8 cellular contexts compared by ENCODE assay signal in the genomic region with DNA sequence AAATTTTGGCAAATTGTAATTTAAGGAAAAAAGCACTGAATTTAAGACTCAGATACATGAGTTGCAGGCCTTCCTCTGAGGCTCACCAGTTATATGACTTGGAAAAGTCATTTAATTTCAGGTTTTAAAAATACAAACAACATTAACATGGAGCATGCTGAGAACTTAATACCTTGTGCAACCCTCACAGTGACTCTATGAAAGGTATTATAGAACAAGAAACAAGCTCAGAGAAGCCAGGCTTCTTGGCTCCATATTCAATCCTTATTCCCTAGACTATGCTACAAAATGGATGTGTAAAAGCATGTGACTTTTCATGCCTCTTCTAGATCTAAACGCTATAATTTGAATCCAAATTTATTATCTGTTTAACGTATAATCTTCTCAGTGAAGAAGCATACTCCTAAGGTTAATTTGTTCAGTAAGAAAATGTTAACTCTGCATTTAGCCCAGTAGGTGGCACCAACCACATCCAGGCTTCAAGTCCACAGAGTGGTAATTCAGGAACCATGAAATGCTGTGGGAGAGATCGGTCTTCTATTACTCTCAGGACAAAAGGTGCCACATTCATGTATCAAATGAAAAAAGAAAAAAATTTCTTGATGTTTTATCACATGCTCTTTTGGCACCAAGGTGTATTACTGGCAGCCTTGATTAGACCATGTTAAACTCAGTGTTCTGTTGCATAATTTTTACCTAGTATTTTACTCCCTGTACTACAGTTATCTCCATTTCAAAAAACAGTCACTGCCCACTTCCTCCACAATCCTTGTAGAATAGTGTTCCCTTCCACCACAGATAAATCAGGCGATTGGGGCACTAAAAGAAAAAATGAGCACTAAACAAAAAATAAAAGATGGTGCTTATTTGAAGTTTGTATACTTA. TPM values are rescaled to one million over a fixed set of nuclear protein-coding genes. Genes with fewer than 3 reads are reported as not detected.
DNase-seq lines count a peak whose midpoint lies in the region; ATAC-seq, FAIRE-seq and TF ChIP-seq lines count a peak whose summit lies in the region.

No MANE protein-coding gene starts in this region.

- H3K27ac Mint-ChIP-seq in HFFc6 = no peak overlapping the region
- H3K27ac Mint-ChIP-seq in T-cell = no peak overlapping the region

- no peaks in the 10 kb centered on the region for H4K20me1 ChIP-seq in HepG2 (ENCODE audit: insufficient read depth, low read length)

- no peaks in the 10 kb centered on the region for H3K9me3 ChIP-seq in HepG2 (ENCODE audit: low read length)
- H3K9me3 ChIP-seq in stomach = no peaks in the 10 kb centered on the region

- H3K4me1 Mint-ChIP-seq in HFFc6 (ENCODE audit: low read depth) (no peaks in the 10 kb centered on the region), T-cell (peaks cover 18 to 20% (median 18%) of the 10 kb centered on the region in 3 donors)

- intact Hi-C loops in Right ventricle myocardium inferior (cut with DNase I) (loop anchor here (5.0 to 10.0 kb wide), 3 partner anchors 72 to 249 kb away; no protein-coding TSS in a partner anchor), cardiac septum (cut with DNase I) (loop anchor here (5.0 to 10.0 kb wide), 2 partner anchors 167 to 249 kb away; no protein-coding TSS in a partner anchor), HepG2 (cut with micrococcal nuclease; ENCODE audit: unreplicated experiment) (loop anchor here (1.0 to 5.0 kb wide), 4 partner anchors 95 to 642 kb away; no protein-coding TSS in a partner anchor), stomach (cut with DNase I; ENCODE audit: low total_unique reads) (no loop called here)

- no peaks in the 10 kb centered on the region for H3K36me3 Mint-ChIP-seq in HFFc6 (ENCODE audit: low read depth)
- H3K36me3 Mint-ChIP-seq in T-cell = no peaks in the 10 kb centered on the region

- H3K79me2 ChIP-seq in HepG2 (ENCODE audit: insufficient read depth, low read length) = no peaks in the 10 kb centered on the region

- TF ChIP-seq EP300 in HepG2 (IDR thresholded peaks at IDR 0.05; ENCODE audit: low read depth in 2 of 2, low read length in 2 of 2) (no peak), HepG2 (CRISPR knock-in tag; IDR thresholded peaks at IDR 0.05; ENCODE audit: borderline replicate concordance) (no peak), stomach (IDR thresholded peaks at IDR 0.05) (no peak)

- in situ Hi-C loops in HepG2 (cut with HindIII; ENCODE audit: extremely low pct_ligation_motif_present, low pct_unique_long_range_greater_than_20kb) = no loop called here

- peak overlapping the region; percentile 92 for H2AFZ ChIP-seq in HepG2 (ENCODE audit: low read length)

- 4% methylated on average over 4 of the region's 4 CpGs for WGBS in HepG2 (ENCODE audit: low lambda C conversion rate)
- 2 to 4% (median 2%) methylated on average over 4 of the region's 4 CpGs for WGBS in stomach, 5 donors

- H3K36me3 ChIP-seq in HepG2 (replicated peaks in 1 of 2; ENCODE audit: control insufficient read depth in 1 of 2, insufficient read depth in 2 of 2, low read length in 2 of 2) (no peaks in the 10 kb centered on the region), stomach (no peaks in the 10 kb centered on the region)

- no peak for TF ChIP-seq POLR2A in HepG2 (IDR thresholded peaks at IDR 0.05; ENCODE audit: insufficient read depth in 1 of 2, low read depth in 2 of 2, low read length in 2 of 2)
- no peak for TF ChIP-seq POLR2A in stomach (IDR thresholded peaks at IDR 0.05)

- BruUV-seq in HepG2 (replicated peaks; lab: Mats Ljungman, UMichigan) = no TSS peak

- POLR2A ChIA-PET in T-cell (lab: Charles Lee) (no interaction called here), HepG2 (lab: Yijun Ruan, JAX) (interaction anchor here (0.8 kb wide), 1 partner anchor 13 kb away, joined by 4 read pairs; a partner anchor contains a TSS)

- no peaks in the 10 kb centered on the region for H3K27me3 ChIP-seq in HepG2 (ENCODE audit: control insufficient read depth in 1 of 2, insufficient read depth in 2 of 2, low read length in 2 of 2)
- H3K27me3 ChIP-seq in stomach = no peaks in the 10 kb centered on the region

- peak; percentile 86 for TF ChIP-seq CTCF in HFFc6 (IDR thresholded peaks at IDR 0.05)
- TF ChIP-seq CTCF in coronary artery (IDR thresholded peaks at IDR 0.05) = peak; percentile 53
- TF ChIP-seq CTCF in HepG2 (CRISPR knock-in tag; IDR thresholded peaks at IDR 0.05) = peak; percentile 80
- peak in 5 of 7 experiments; percentile 50 to 79 (median 66) for TF ChIP-seq CTCF in stomach (IDR thresholded peaks at IDR 0.05)

- H3K9me3 Mint-ChIP-seq in HFFc6 (no peaks in the 10 kb centered on the region), T-cell (no peaks in the 10 kb centered on the region)

- CTCF ChIA-PET in T-cell (lab: Charles Lee) (interaction anchor here (0.5 to 1.0 kb wide), 4 partner anchors 11 to 793 kb away, joined by 3 to 5 read pairs (median 3); no protein-coding TSS in a partner anchor), HepG2 (lab: Yijun Ruan, JAX; ENCODE audit: low intra/inter-chr PET ratio, low total read pairs) (interaction anchor here (1.0 to 1.9 kb wide), 4 partner anchors 12 to 643 kb away, joined by 4 to 9 read pairs (median 5); a partner anchor contains a TSS)

- H3K4me3 Mint-ChIP-seq in HFFc6 = peak overlapping the region; percentile 27; the same call in 1 of the 2 replicates
- H3K4me3 Mint-ChIP-seq in T-cell = no peak overlapping the region

- ATAC-seq in Right ventricle myocardium inferior (peak; percentile 84), T-cell (replicated peaks in 1 of 4) (peak; percentile 72 to 77 (median 74)), HepG2 (peak; percentile 98)

- peak; percentile 36 for FAIRE-seq in HepG2 (lab: Jason Lieb, UNC)

- H3K27ac ChIP-seq in coronary artery (no peak overlapping the region), HepG2 (ENCODE audit: extremely low read length, insufficient read depth, low read length) (no peak overlapping the region), stomach (no peak overlapping the region)

- H3K27me3 Mint-ChIP-seq in HFFc6 (ENCODE audit: insufficient read depth) (no peaks in the 10 kb centered on the region; the same call in none of the 2 replicates), T-cell (no peaks in the 10 kb centered on the region)

- H3K4me2 ChIP-seq in HepG2 (ENCODE audit: low read depth, low read length) = peak overlapping the region; percentile 56

- TF ChIP-seq RAD21 in HepG2 (CRISPR knock-in tag; IDR thresholded peaks at IDR 0.05) = peak; percentile 49; the same call in 1 of the 2 replicates

- H3K4me3 ChIP-seq in coronary artery = peak overlapping the region; percentile 30
- H3K4me3 ChIP-seq in HepG2 (replicated peaks in 1 of 3; ENCODE audit: insufficient read depth in 1 of 3, low read depth in 2 of 3, low read length in 3 of 3) = peak overlapping the region; percentile 29 to 45 (median 36); a peak in 5 of 6 replicates
- peak overlapping the region in 1 of 4 donors; percentile 11 for H3K4me3 ChIP-seq in stomach

- no peak for DNase-seq in Right ventricle myocardium inferior (ENCODE audit: missing footprints)
- no peak for DNase-seq in cardiac septum (ENCODE audit: low spot score)
- DNase-seq in HFFc6 = peak; percentile 45
- peak; percentile 72 for DNase-seq in NCI-H1105 treated with DMSO at 0.1 percent for 48 hours (lab: John Stamatoyannopoulos, UW)
- DNase-seq in T-cell = peak in 16 of 34 experiments; percentile 1 to 31 (median 11)
- no peak for DNase-seq in coronary artery (ENCODE audit: low spot score)
- peak; percentile 65 for DNase-seq in HepG2 (ENCODE audit: low spot score)
- DNase-seq in stomach = peak; percentile 44

- H3K9ac ChIP-seq in HepG2 (ENCODE audit: insufficient read depth, low read depth, low read length) = 0 out of 2 replicates have a peak overlapping the region, but pooled peaks have one; percentile 3

- H3K4me1 ChIP-seq in HepG2 (ENCODE audit: insufficient read depth, low read length) (peaks cover 17% of the 10 kb centered on the region), stomach (peaks cover 0 to 23% (median 9%) of the 10 kb centered on the region in 4 donors)

RNA-seq across cellular contexts. Expression of a gene that starts 9.3 kb away (rescaled TPM):
- total RNA-seq in Right ventricle myocardium inferior = not detected
- not detected for total RNA-seq in cardiac septum
- not detected for total RNA-seq in HFFc6 (2021; fragmentation: NEBNext Ultra II Directional; extraction: Animal tissue kit (Norgen Biotek cat#: 25700))
- not detected for total RNA-seq in T-cell
- not detected in 2 replicates for total RNA-seq in HepG2 (2016; rRNA removed; fragmentation: Illumina TruSeq; extraction: Trizol)
- total RNA-seq in HepG2 (2016; cell fraction: cytosol; rRNA removed; fragmentation: Illumina TruSeq; extraction: Trizol; ENCODE audit: low read depth) = not detected in 2 replicates
- not detected in 2 replicates for total RNA-seq in HepG2 (2016; cell fraction: insoluble cytoplasmic fraction; rRNA removed; fragmentation: Illumina TruSeq; extraction: Trizol)
- total RNA-seq in HepG2 (2016; cell fraction: membrane; rRNA removed; fragmentation: Illumina TruSeq; extraction: Trizol) = not detected in 2 replicates
- not detected in 2 replicates for total RNA-seq in HepG2 (2016; cell fraction: nucleus; rRNA removed; fragmentation: Illumina TruSeq; extraction: Trizol)
- not detected in 2 replicates for polyA plus RNA-seq in HepG2 (2011; rRNA removed)
- not detected in 2 replicates for polyA plus RNA-seq in HepG2 (2011; cell fraction: cytosol; rRNA removed)
- polyA plus RNA-seq in HepG2 (2011; cell fraction: nucleus; rRNA removed) = not detected in 2 replicates
- polyA plus RNA-seq in HepG2 (2012) = not detected in 2 replicates
- not detected in 2 replicates for polyA plus RNA-seq in HepG2 (2016; cell fraction: cytosol; fragmentation: Illumina TruSeq; extraction: Trizol; ENCODE audit: low read depth)
- polyA plus RNA-seq in HepG2 (2016; cell fraction: insoluble cytoplasmic fraction; fragmentation: Illumina TruSeq; extraction: Trizol; ENCODE audit: low read depth) = not detected in 2 replicates
- not detected in 2 replicates for polyA plus RNA-seq in HepG2 (2016; cell fraction: membrane; fragmentation: Illumina TruSeq; extraction: Trizol; ENCODE audit: low read depth)
- not detected in 2 replicates for polyA plus RNA-seq in HepG2 (2016; cell fraction: nucleus; fragmentation: Illumina TruSeq; extraction: Trizol; ENCODE audit: insufficient read depth, low read depth)
- polyA minus RNA-seq in HepG2 (2011; rRNA and poly(A)+ RNA removed; ENCODE audit: low replicate concordance) = not detected in 2 replicates
- not detected in 2 replicates for polyA minus RNA-seq in HepG2 (2011; cell fraction: cytosol; rRNA and poly(A)+ RNA removed)
- polyA minus RNA-seq in HepG2 (2011; cell fraction: nucleus; rRNA and poly(A)+ RNA removed) = not detected in 2 replicates
- total RNA-seq in stomach = not detected
- polyA plus RNA-seq in stomach = not detected

RNA-seq across cellular contexts. Expression of a gene that starts 12.5 kb away (rescaled TPM):
- total RNA-seq in Right ventricle myocardium inferior (23.5 TPM), cardiac septum (27.7 TPM), T-cell (10 to 100 TPM; 13.9 to 21.1 (median 14.4) TPM), HepG2 (2016; rRNA removed; fragmentation: Illumina TruSeq; extraction: Trizol) (19.2 and 37.7 TPM in 2 replicates), stomach (10 to 100 TPM; 23.9 to 98.7 (median 51.6) TPM)
- total RNA-seq in HFFc6 (2021; fragmentation: NEBNext Ultra II Directional; extraction: Animal tissue kit (Norgen Biotek cat#: 25700)) = 10 to 100 TPM; 11.2 to 16.4 (median 15.0) TPM
- 5.3 and 9.1 TPM in 2 replicates for total RNA-seq in HepG2 (2016; cell fraction: cytosol; rRNA removed; fragmentation: Illumina TruSeq; extraction: Trizol; ENCODE audit: low read depth)
- total RNA-seq in HepG2 (2016; cell fraction: insoluble cytoplasmic fraction; rRNA removed; fragmentation: Illumina TruSeq; extraction: Trizol) = 14.2 and 39.0 TPM in 2 replicates
- 15.9 and 19.0 TPM in 2 replicates for total RNA-seq in HepG2 (2016; cell fraction: membrane; rRNA removed; fragmentation: Illumina TruSeq; extraction: Trizol)
- 32.3 and 33.7 TPM in 2 replicates for total RNA-seq in HepG2 (2016; cell fraction: nucleus; rRNA removed; fragmentation: Illumina TruSeq; extraction: Trizol)
- polyA plus RNA-seq in HepG2 (2011; rRNA removed) (11.3 and 12.7 TPM in 2 replicates), stomach (10 to 100 TPM; 15.7 to 23.4 (median 18.8) TPM)
- polyA plus RNA-seq in HepG2 (2011; cell fraction: cytosol; rRNA removed) = 9.8 and 11.3 TPM in 2 replicates
- polyA plus RNA-seq in HepG2 (2011; cell fraction: nucleus; rRNA removed) = 13.6 TPM in 2 replicates
- 17.2 and 24.3 TPM in 2 replicates for polyA plus RNA-seq in HepG2 (2012)
- polyA plus RNA-seq in HepG2 (2016; cell fraction: cytosol; fragmentation: Illumina TruSeq; extraction: Trizol; ENCODE audit: low read depth) = 3.1 and 3.8 TPM in 2 replicates
- polyA plus RNA-seq in HepG2 (2016; cell fraction: insoluble cytoplasmic fraction; fragmentation: Illumina TruSeq; extraction: Trizol; ENCODE audit: low read depth) = 37.9 and 38.6 TPM in 2 replicates
- 7.9 TPM in 2 replicates for polyA plus RNA-seq in HepG2 (2016; cell fraction: membrane; fragmentation: Illumina TruSeq; extraction: Trizol; ENCODE audit: low read depth)
- polyA plus RNA-seq in HepG2 (2016; cell fraction: nucleus; fragmentation: Illumina TruSeq; extraction: Trizol; ENCODE audit: insufficient read depth, low read depth) = 23.8 and 34.5 TPM in 2 replicates
- 42.0 and 49.7 TPM in 2 replicates for polyA minus RNA-seq in HepG2 (2011; rRNA and poly(A)+ RNA removed; ENCODE audit: low replicate concordance)
- polyA minus RNA-seq in HepG2 (2011; cell fraction: cytosol; rRNA and poly(A)+ RNA removed) = 25.1 and 25.9 TPM in 2 replicates
- polyA minus RNA-seq in HepG2 (2011; cell fraction: nucleus; rRNA and poly(A)+ RNA removed) = 78.4 and 78.7 TPM in 2 replicates

Comparison
In these comparisons a context has a peak if more than half of its experiments do, and no peak if none do; other contexts are left out.
1. DNase-seq: peak in HFFc6 (single experiment), NCI-H1105 treated with DMSO at 0.1 percent for 48 hours (single experiment), HepG2 (single experiment) and stomach (single experiment); none in Right ventricle myocardium inferior (single experiment), cardiac septum (single experiment) and coronary artery (single experiment).
2. Peak in every context shown above with its lines, with median percentiles within 50 percentile points of each other: ATAC-seq and CTCF ChIP-seq.